Comparison of ENCODE assay signal across 1 cellular context in genomic region chr5:102638912-102639652, GRCh38.
TF ChIP-seq lines count a peak whose summit lies in the region.

No MANE protein-coding gene starts in this region.

TF ChIP-seq in SK-N-SH, 30 proteins besides CTCF, POLR2A, EP300 and RAD21 (continued from another document):
- TF ChIP-seq SIN3A (IDR thresholded peaks at IDR 0.05; ENCODE audit: borderline replicate concordance, low read depth, low read length) (no peak), FOXJ3 (CRISPR knock-in tag; IDR thresholded peaks at IDR 0.05) (no peak), GABPA (IDR thresholded peaks at IDR 0.05; ENCODE audit: low read depth) (no peak), POLR2AphosphoS5 (IDR thresholded peaks at IDR 0.05; ENCODE audit: low read depth, low read length) (no peak)
